ENCODE assay signal across 10 cellular contexts in genomic region chr1:37602750-37603694, GRCh38. TPM values are rescaled to one million over a fixed set of nuclear protein-coding genes. Genes with fewer than 3 reads are reported as not detected.
DNase-seq lines count a peak whose midpoint lies in the region; ATAC-seq and TF ChIP-seq lines count a peak whose summit lies in the region.
"Had no signal": no experiment of that assay in that cellular context is flagged by ENCODE, and none has a peak within 500 bp of the region (broad histone marks: within the 10 kb centered on the region; RNA-seq: fewer than 3 reads in every experiment).

No MANE protein-coding gene starts in this region.

- H3K27me3 ChIP-seq in PC-9 (ENCODE audit: insufficient read depth, low read depth): peaks cover 48% of the 10 kb centered on the region
- peaks cover 20% of the 10 kb centered on the region for H3K27me3 ChIP-seq in hepatocyte

- no peaks in the 10 kb centered on the region for H3K4me1 Mint-ChIP-seq in activated naive CD4-positive, alpha-beta T cell treated with anti-CD3 and anti-CD28 coated beads for 36 hours (ENCODE audit: low read depth)

- intact Hi-C loops in PC-9 (cut with micrococcal nuclease; ENCODE audit: unreplicated experiment): loop anchor here (1.0 kb wide), 1 partner anchor 79 kb away; no protein-coding TSS in a partner anchor
- intact Hi-C loops in activated naive CD4-positive, alpha-beta T cell treated with anti-CD3 and anti-CD28 coated beads for 36 hours (cut with micrococcal nuclease): loop anchor here (1.0 kb wide), 1 partner anchor 79 kb away; no protein-coding TSS in a partner anchor

- H3K4me3 ChIP-seq in PC-9: no peak overlapping the region
- no peak overlapping the region for H3K4me3 ChIP-seq in hepatocyte

- H3K4me1 ChIP-seq in PC-9 (replicated peaks; ENCODE audit: insufficient read depth) (no peaks in the 10 kb centered on the region), hepatocyte (ENCODE audit: insufficient read depth) (no peaks in the 10 kb centered on the region)

- POLR2A ChIA-PET in PC-9 (lab: Charles Lee; ENCODE audit: unreplicated experiment): no interaction called here

- H4K20me1 ChIP-seq in PC-9 (ENCODE audit: insufficient read depth) (no peaks in the 10 kb centered on the region), hepatocyte (ENCODE audit: insufficient read depth, poor library complexity, severe bottlenecking) (no peaks in the 10 kb centered on the region)

- no peaks in the 10 kb centered on the region for H3K27me3 Mint-ChIP-seq in activated naive CD4-positive, alpha-beta T cell treated with anti-CD3 and anti-CD28 coated beads for 36 hours (ENCODE audit: low read depth)

- H3K4me3 Mint-ChIP-seq in activated naive CD4-positive, alpha-beta T cell treated with anti-CD3 and anti-CD28 coated beads for 36 hours: no peak overlapping the region

- H3K27ac ChIP-seq in PC-9 (no peak overlapping the region), hepatocyte (no peak overlapping the region)

- no peaks in the 10 kb centered on the region for H3K9me2 ChIP-seq in PC-9 (ENCODE audit: insufficient read depth)
- H3K9me2 ChIP-seq in hepatocyte (replicated peaks; ENCODE audit: insufficient read depth): no peaks in the 10 kb centered on the region

- H3K9me3 ChIP-seq in PC-9 (ENCODE audit: insufficient read depth, low read depth) (no peaks in the 10 kb centered on the region), hepatocyte (ENCODE audit: low read depth) (no peaks in the 10 kb centered on the region)

- WGBS in hepatocyte (ENCODE audit: low lambda C conversion rate, missing lambda C conversion rate): 41% methylated on average over 8 of the region's 8 CpGs

- H3K4me2 ChIP-seq in PC-9 (no peak overlapping the region), hepatocyte (no peak overlapping the region)

- H3K27ac Mint-ChIP-seq in activated naive CD4-positive, alpha-beta T cell treated with anti-CD3 and anti-CD28 coated beads for 36 hours: no peak overlapping the region

- ATAC-seq in HG02938 (IDR thresholded peaks at IDR 0.05; ENCODE audit: unreplicated experiment): no peak
- no peak for ATAC-seq in GM18858 (IDR thresholded peaks at IDR 0.05; ENCODE audit: unreplicated experiment)

- no peaks in the 10 kb centered on the region for H3K9me3 Mint-ChIP-seq in activated naive CD4-positive, alpha-beta T cell treated with anti-CD3 and anti-CD28 coated beads for 36 hours

- H3K36me3 ChIP-seq in PC-9 (ENCODE audit: low read depth) (no peaks in the 10 kb centered on the region), hepatocyte (replicated peaks; ENCODE audit: insufficient read depth, low read depth) (no peaks in the 10 kb centered on the region)

- H3K36me3 Mint-ChIP-seq in activated naive CD4-positive, alpha-beta T cell treated with anti-CD3 and anti-CD28 coated beads for 36 hours (ENCODE audit: low read depth): no peaks in the 10 kb centered on the region

- no peaks in the 10 kb centered on the region for H3F3A ChIP-seq in PC-9 (ENCODE audit: insufficient read depth, low read depth)

- no TSS peak for BruUV-seq in PC-9 (replicated peaks; lab: Mats Ljungman, UMichigan)

- peak; percentile 81 for TF ChIP-seq CTCF in PC-9 (conservative IDR thresholded peaks at IDR 0.05)
- peak; percentile 75 for TF ChIP-seq CTCF in hepatocyte (IDR thresholded peaks at IDR 0.05; ENCODE audit: poor library complexity)

- H2AFZ ChIP-seq in PC-9 (no peak overlapping the region), hepatocyte (no peak overlapping the region)

- DNase-seq in DMS153 treated with DMSO at 0.1 percent for 48 hours (lab: John Stamatoyannopoulos, UW; ENCODE audit: unreplicated experiment): peak; percentile 50
- peak; percentile 68 for DNase-seq in HuH-7 (ENCODE audit: low spot score)
- DNase-seq in PC-9: peak; percentile 24 to 31
- peak; percentile 50 for DNase-seq in activated naive CD4-positive, alpha-beta T cell treated with anti-CD3 and anti-CD28 coated beads for 36 hours
- peak; percentile 69 for DNase-seq in hepatocyte (ENCODE audit: low spot score)
- DNase-seq in stimulated activated CD4-positive, alpha-beta T cell treated with anti-CD3 and anti-CD28 coated beads, Interleukin-4, amount 100 ng/mL, for 4 hours: peak; percentile 5 to 8
- DNase-seq: right cardiac atrium had no signal

- CTCF ChIA-PET in PC-9 (lab: Charles Lee): interaction anchor here (0.6 to 0.7 kb wide), 4 partner anchors 52 to 144 kb away, joined by 3 to 6 read pairs (median 3); no protein-coding TSS in a partner anchor
- CTCF ChIA-PET in activated naive CD4-positive, alpha-beta T cell treated with anti-CD3 and anti-CD28 coated beads for 36 hours (lab: Charles Lee): interaction anchor here (0.6 to 5.9 kb wide), 29 partner anchors 9 to 1646 kb away, joined by 3 to 85 read pairs (median 4); partner anchors contain the start of genes MTF1 and RSPO1

- H3K79me2 ChIP-seq in PC-9 (ENCODE audit: low read depth) (no peaks in the 10 kb centered on the region), hepatocyte (no peaks in the 10 kb centered on the region)

RNA-seq across cellular contexts. Expression of gene GNL2, which starts 7.3 kb away (rescaled TPM):
- total RNA-seq in PC-9 (2021) (51.3 and 51.9 TPM in 2 replicates), hepatocyte (36.0 and 47.2 TPM in 2 replicates)
- total RNA-seq in activated naive CD4-positive, alpha-beta T cell treated with anti-CD3 and anti-CD28 coated beads for 36 hours: 10 to 100 TPM; 62.2 to 65.3 TPM
- polyA plus RNA-seq in hepatocyte: 51.7 and 56.1 TPM in 2 replicates

RNA-seq across cellular contexts. Expression of gene RSPO1, which starts 31.7 kb away (rescaled TPM):
- not detected in 2 replicates for total RNA-seq in PC-9 (2021)
- not detected for total RNA-seq in activated naive CD4-positive, alpha-beta T cell treated with anti-CD3 and anti-CD28 coated beads for 36 hours
- 0.83 and 0.88 TPM in 2 replicates for total RNA-seq in hepatocyte
- polyA plus RNA-seq in hepatocyte: 1.5 and 2.4 TPM in 2 replicates
- total RNA-seq: T-helper 1 cell treated with Interleukin-12 subunit alpha and Interleukin-12 subunit beta and Interleukin-4 antibody, amounts not matched to agents 30 ng/mL and 1 ng/mL, for 36 hours had no signal
- polyA plus RNA-seq: right cardiac atrium had no signal

RNA-seq across cellular contexts. Expression of gene DNALI1, which starts 46.3 kb away (rescaled TPM):
- total RNA-seq in PC-9 (2021) (not detected in 2 replicates), hepatocyte (11.5 TPM in 2 replicates)
- not detected for total RNA-seq in activated naive CD4-positive, alpha-beta T cell treated with anti-CD3 and anti-CD28 coated beads for 36 hours
- 33.1 and 38.8 TPM in 2 replicates for polyA plus RNA-seq in hepatocyte
- total RNA-seq: T-helper 1 cell treated with Interleukin-12 subunit alpha and Interleukin-12 subunit beta and Interleukin-4 antibody, amounts not matched to agents 30 ng/mL and 1 ng/mL, for 36 hours had no signal

RNA-seq across cellular contexts. Expression of gene SNIP1, which starts 48.9 kb away (rescaled TPM):
- 23.5 and 32.5 TPM in 2 replicates for total RNA-seq in PC-9 (2021)
- 10 to 100 TPM; 14.3 to 15.3 TPM for total RNA-seq in activated naive CD4-positive, alpha-beta T cell treated with anti-CD3 and anti-CD28 coated beads for 36 hours
- total RNA-seq in hepatocyte: 10.5 and 10.9 TPM in 2 replicates
- 6.5 and 8.0 TPM in 2 replicates for polyA plus RNA-seq in hepatocyte

Comparison
In these comparisons a context has a peak if more than half of its experiments do, and no peak if none do; other contexts are left out.
1. DNase-seq: peak in every context shown above with its lines; median percentile 69 in hepatocyte; 68 in HuH-7; 50 in DMS153 treated with DMSO at 0.1 percent for 48 hours; 50 in activated naive CD4-positive, alpha-beta T cell treated with anti-CD3 and anti-CD28 coated beads for 36 hours; 28 in PC-9; 6 in stimulated activated CD4-positive, alpha-beta T cell treated with anti-CD3 and anti-CD28 coated beads, Interleukin-4, amount 100 ng/mL, for 4 hours.
2. RNA of gene DNALI1, which starts 46.3 kb away (total RNA-seq): 11.5 TPM in hepatocyte; not detected in PC-9 and not detected in activated naive CD4-positive, alpha-beta T cell treated with anti-CD3 and anti-CD28 coated beads for 36 hours; every median in the first group is over 10 times any median in the second.